ENCODE assay signal across 12 cellular contexts in genomic region chr11:104799251-104799650, GRCh38.
DNase-seq lines count a peak whose midpoint lies in the region; ATAC-seq and TF ChIP-seq lines count a peak whose summit lies in the region.
"Had no signal": no experiment of that assay in that cellular context is flagged by ENCODE, and none has a peak within 500 bp of the region (broad histone marks: within the 10 kb centered on the region; RNA-seq: fewer than 3 reads in every experiment).

No MANE protein-coding gene starts in this region.

- H3K36me3 ChIP-seq in OCI-LY7 (ENCODE audit: insufficient read depth, low read length) = no peaks in the 10 kb centered on the region
- H3K36me3 ChIP-seq: ascending aorta, heart right ventricle, right atrium auricular region had no signal

- POLR2A ChIA-PET in OCI-LY7 (lab: Charles Lee) = no interaction called here
- POLR2A ChIA-PET in WTC11 (lab: Charles Lee) = no interaction called here

- CTCF ChIA-PET in OCI-LY7 (lab: Charles Lee; ENCODE audit: unreplicated experiment) (no interaction called here), WTC11 (lab: Charles Lee) (no interaction called here)

- DNase-seq in activated naive CD8-positive, alpha-beta T cell treated with anti-CD3 and anti-CD28 coated beads, Interleukin-2, amount 50 U/mL, for 24 hours = no peak
- no peak for DNase-seq in activated effector memory CD4-positive, alpha-beta T cell treated with Interleukin-2 at 50 U/mL for 16 hours
- DNase-seq in OCI-LY7 (ENCODE audit: low spot score) (no peak), glomerular visceral epithelial cell (ENCODE audit: extremely low spot score) (no peak), WTC11 (ENCODE audit: low spot score) (no peak)
- DNase-seq: heart right ventricle had no signal

- H3K79me2 ChIP-seq in OCI-LY7 (ENCODE audit: insufficient read depth, low read depth, low read length) = no peaks in the 10 kb centered on the region

- no peak overlapping the region for H3K4me2 ChIP-seq in OCI-LY7 (ENCODE audit: low read length)

- H3K9me3 Mint-ChIP-seq in activated naive CD8-positive, alpha-beta T cell treated with anti-CD3 and anti-CD28 coated beads, Interleukin-2, amount 50 U/mL, for 24 hours = peaks cover 4% of the 10 kb centered on the region
- H3K9me3 Mint-ChIP-seq in WTC11 = peaks cover 30% of the 10 kb centered on the region

- H3K4me3 ChIP-seq in OCI-LY7 (ENCODE audit: low read depth, low read length, poor library complexity, severe bottlenecking) = no peak overlapping the region
- H3K4me3 ChIP-seq: right atrium auricular region, SK-N-MC had no signal

- H3K4me1 Mint-ChIP-seq in activated naive CD8-positive, alpha-beta T cell treated with anti-CD3 and anti-CD28 coated beads, Interleukin-2, amount 50 U/mL, for 24 hours = peaks cover 25% of the 10 kb centered on the region
- H3K4me1 Mint-ChIP-seq in WTC11 = peaks cover 5% of the 10 kb centered on the region; the same call in 1 of the 2 replicates

- peak overlapping the region; percentile 81 for H3K27ac Mint-ChIP-seq in activated naive CD8-positive, alpha-beta T cell treated with anti-CD3 and anti-CD28 coated beads, Interleukin-2, amount 50 U/mL, for 24 hours
- H3K27ac Mint-ChIP-seq in WTC11 = no peak overlapping the region

- intact Hi-C loops in OCI-LY7 (cut with micrococcal nuclease; ENCODE audit: unreplicated experiment) = no loop called here

- no peaks in the 10 kb centered on the region for H3K9me2 ChIP-seq in OCI-LY7 (ENCODE audit: insufficient read depth, low read length)

- ATAC-seq in GM18498 (IDR thresholded peaks at IDR 0.05; ENCODE audit: unreplicated experiment) (peak; percentile 94), GM21360 (IDR thresholded peaks at IDR 0.05; ENCODE audit: unreplicated experiment) (peak; percentile 83), HG03139 (IDR thresholded peaks at IDR 0.05; ENCODE audit: unreplicated experiment) (peak; percentile 61), WTC11 (no peak)
- peak; percentile 33 for ATAC-seq in activated naive CD8-positive, alpha-beta T cell treated with anti-CD3 and anti-CD28 coated beads, Interleukin-2, amount 50 U/mL, for 24 hours
- ATAC-seq: heart right ventricle had no signal

- H4K20me1 ChIP-seq in OCI-LY7 (ENCODE audit: insufficient read depth, low read length) = no peaks in the 10 kb centered on the region

- no peak overlapping the region for H2AFZ ChIP-seq in OCI-LY7 (ENCODE audit: low read length)

- H3K27ac ChIP-seq in OCI-LY7 (ENCODE audit: low read depth, low read length, poor library complexity, severe bottlenecking) = no peak overlapping the region
- H3K27ac ChIP-seq: ascending aorta, right atrium auricular region, SK-N-MC had no signal

- no peaks in the 10 kb centered on the region for H3K27me3 Mint-ChIP-seq in activated naive CD8-positive, alpha-beta T cell treated with anti-CD3 and anti-CD28 coated beads, Interleukin-2, amount 50 U/mL, for 24 hours
- no peaks in the 10 kb centered on the region for H3K27me3 Mint-ChIP-seq in WTC11 (ENCODE audit: low read depth)

- TF ChIP-seq CTCF in OCI-LY7 (conservative IDR thresholded peaks at IDR 0.05; ENCODE audit: low read length) (no peak), WTC11 (IDR thresholded peaks at IDR 0.05) (no peak)

- BruUV-seq in OCI-LY7 (replicated peaks; lab: Mats Ljungman, UMichigan) = no TSS peak

- H3K4me1 ChIP-seq in OCI-LY7 (ENCODE audit: insufficient read depth, low read length, poor library complexity, severe bottlenecking) = no peaks in the 10 kb centered on the region
- H3K4me1 ChIP-seq: ascending aorta, right atrium auricular region had no signal

- H3K4me3 Mint-ChIP-seq in activated naive CD8-positive, alpha-beta T cell treated with anti-CD3 and anti-CD28 coated beads, Interleukin-2, amount 50 U/mL, for 24 hours = peak overlapping the region; percentile 61
- H3K4me3 Mint-ChIP-seq in WTC11 = no peak overlapping the region

- H3K36me3 Mint-ChIP-seq in activated naive CD8-positive, alpha-beta T cell treated with anti-CD3 and anti-CD28 coated beads, Interleukin-2, amount 50 U/mL, for 24 hours (ENCODE audit: low read depth) = no peaks in the 10 kb centered on the region
- H3K36me3 Mint-ChIP-seq in WTC11 = peaks cover 20% of the 10 kb centered on the region

- H3K9me3 ChIP-seq in OCI-LY7 (ENCODE audit: low read length) = no peaks in the 10 kb centered on the region
- H3K9me3 ChIP-seq: ascending aorta, right atrium auricular region had no signal

TF ChIP-seq in WTC11, 78 proteins besides CTCF, POLR2A, EP300 and RAD21:
- TF ChIP-seq ZNF396 (CRISPR knock-in tag; IDR thresholded peaks at IDR 0.05; ENCODE audit: borderline replicate concordance) (no peak), NFATC4 (CRISPR knock-in tag; IDR thresholded peaks at IDR 0.05) (no peak), MAX (CRISPR knock-in tag; IDR thresholded peaks at IDR 0.05) (no peak), E2F5 (CRISPR knock-in tag; IDR thresholded peaks at IDR 0.05) (no peak), MYBL2 (CRISPR knock-in tag; IDR thresholded peaks at IDR 0.05) (no peak)
- TF ChIP-seq, protein P1, sequence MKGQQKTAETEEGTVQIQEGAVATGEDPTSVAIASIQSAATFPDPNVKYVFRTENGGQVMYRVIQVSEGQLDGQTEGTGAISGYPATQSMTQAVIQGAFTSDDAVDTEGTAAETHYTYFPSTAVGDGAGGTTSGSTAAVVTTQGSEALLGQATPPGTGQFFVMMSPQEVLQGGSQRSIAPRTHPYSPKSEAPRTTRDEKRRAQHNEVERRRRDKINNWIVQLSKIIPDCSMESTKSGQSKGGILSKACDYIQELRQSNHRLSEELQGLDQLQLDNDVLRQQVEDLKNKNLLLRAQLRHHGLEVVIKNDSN (CRISPR knock-in tag; IDR thresholded peaks at IDR 0.05) = no peak
- TF ChIP-seq, protein P2, sequence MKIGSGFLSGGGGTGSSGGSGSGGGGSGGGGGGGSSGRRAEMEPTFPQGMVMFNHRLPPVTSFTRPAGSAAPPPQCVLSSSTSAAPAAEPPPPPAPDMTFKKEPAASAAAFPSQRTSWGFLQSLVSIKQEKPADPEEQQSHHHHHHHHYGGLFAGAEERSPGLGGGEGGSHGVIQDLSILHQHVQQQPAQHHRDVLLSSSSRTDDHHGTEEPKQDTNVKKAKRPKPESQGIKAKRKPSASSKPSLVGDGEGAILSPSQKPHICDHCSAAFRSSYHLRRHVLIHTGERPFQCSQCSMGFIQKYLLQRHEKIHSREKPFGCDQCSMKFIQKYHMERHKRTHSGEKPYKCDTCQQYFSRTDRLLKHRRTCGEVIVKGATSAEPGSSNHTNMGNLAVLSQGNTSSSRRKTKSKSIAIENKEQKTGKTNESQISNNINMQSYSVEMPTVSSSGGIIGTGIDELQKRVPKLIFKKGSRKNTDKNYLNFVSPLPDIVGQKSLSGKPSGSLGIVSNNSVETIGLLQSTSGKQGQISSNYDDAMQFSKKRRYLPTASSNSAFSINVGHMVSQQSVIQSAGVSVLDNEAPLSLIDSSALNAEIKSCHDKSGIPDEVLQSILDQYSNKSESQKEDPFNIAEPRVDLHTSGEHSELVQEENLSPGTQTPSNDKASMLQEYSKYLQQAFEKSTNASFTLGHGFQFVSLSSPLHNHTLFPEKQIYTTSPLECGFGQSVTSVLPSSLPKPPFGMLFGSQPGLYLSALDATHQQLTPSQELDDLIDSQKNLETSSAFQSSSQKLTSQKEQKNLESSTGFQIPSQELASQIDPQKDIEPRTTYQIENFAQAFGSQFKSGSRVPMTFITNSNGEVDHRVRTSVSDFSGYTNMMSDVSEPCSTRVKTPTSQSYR (CRISPR knock-in tag; IDR thresholded peaks at IDR 0.05) = no peak
TF ChIP-seq in WTC11: peak in this region for 0.
